Comparison of ENCODE assay signal across 22 cellular contexts in genomic region chr12:120172053-120172452, GRCh38. TPM values are rescaled to one million over a fixed set of nuclear protein-coding genes. Genes with fewer than 3 reads are reported as not detected.
DNase-seq lines count a peak whose midpoint lies in the region; ATAC-seq and TF ChIP-seq lines count a peak whose summit lies in the region.
"Had no signal": no experiment of that assay in that cellular context is flagged by ENCODE, and none has a peak within 500 bp of the region (broad histone marks: within the 10 kb centered on the region; RNA-seq: fewer than 3 reads in every experiment).

No MANE protein-coding gene starts in this region.

- POLR2A ChIA-PET in activated CD8-positive, alpha-beta T cell treated with anti-CD3 and anti-CD28 coated beads, Interleukin-2, amount 10 ng/mL, durations not matched to agents 7 days and 5 days (lab: Charles Lee), result no interaction called here
- POLR2A ChIA-PET in activated CD8-positive, alpha-beta T cell treated with anti-CD3 and anti-CD28 coated beads for 36 hours (lab: Charles Lee), result interaction anchor here (0.7 to 4.8 kb wide), 8 partner anchors 8 to 28 kb away, joined by 3 to 36 read pairs (median 3); partner anchors contain the start of genes GCN1 and RPLP0

- H3K4me3 Mint-ChIP-seq in activated CD8-positive, alpha-beta T cell treated with anti-CD3 and anti-CD28 coated beads, Interleukin-2, amount 10 ng/mL, durations not matched to agents 7 days and 5 days, result no peak overlapping the region
- H3K4me3 Mint-ChIP-seq in activated CD8-positive, alpha-beta T cell treated with anti-CD3 and anti-CD28 coated beads for 36 hours, result no peak overlapping the region
- H3K4me3 Mint-ChIP-seq in activated T-cell treated with anti-CD3 and anti-CD28 coated beads, Interleukin-2, amount 50 U/mL, for 72 hours, result no peak overlapping the region
- no peak overlapping the region for H3K4me3 Mint-ChIP-seq in activated T-helper 17 cell treated with anti-CD3 and anti-CD28 coated beads, Interleukin-2, amount 50 U/mL, for 72 hours
- H3K4me3 Mint-ChIP-seq: CD14-positive monocyte; CD4-positive, alpha-beta T cell; CD8-positive, alpha-beta memory T cell; HFFc6 had no signal

- no peak overlapping the region for H3K27ac Mint-ChIP-seq in activated CD8-positive, alpha-beta T cell treated with anti-CD3 and anti-CD28 coated beads, Interleukin-2, amount 10 ng/mL, durations not matched to agents 7 days and 5 days
- H3K27ac Mint-ChIP-seq in activated CD8-positive, alpha-beta T cell treated with anti-CD3 and anti-CD28 coated beads for 36 hours, result no peak overlapping the region
- H3K27ac Mint-ChIP-seq in activated T-cell treated with anti-CD3 and anti-CD28 coated beads, Interleukin-2, amount 50 U/mL, for 72 hours, result no peak overlapping the region
- no peak overlapping the region for H3K27ac Mint-ChIP-seq in activated T-helper 17 cell treated with anti-CD3 and anti-CD28 coated beads, Interleukin-2, amount 50 U/mL, for 72 hours
- H3K27ac Mint-ChIP-seq: CD14-positive monocyte; CD4-positive, alpha-beta T cell; HFFc6 had no signal

- TF ChIP-seq CTCF in activated CD8-positive, alpha-beta T cell treated with anti-CD3 and anti-CD28 coated beads for 36 hours (IDR thresholded peaks at IDR 0.05), result no peak

- peak; percentile 25 for ATAC-seq in activated CD8-positive, alpha-beta T cell treated with anti-CD3 and anti-CD28 coated beads, Interleukin-2, amount 10 ng/mL, durations not matched to agents 7 days and 5 days
- no peak for ATAC-seq in activated CD8-positive, alpha-beta T cell treated with anti-CD3 and anti-CD28 coated beads for 36 hours
- ATAC-seq in activated T-cell treated with anti-CD3 and anti-CD28 coated beads, Interleukin-2, amount 50 U/mL, for 72 hours (replicated peaks in 1 of 2), result peak; percentile 51 to 54
- peak; percentile 19 for ATAC-seq in activated T-helper 17 cell treated with anti-CD3 and anti-CD28 coated beads, Interleukin-2, amount 50 U/mL, for 72 hours (replicated peaks)
- ATAC-seq in stimulated activated naive CD8-positive, alpha-beta T cell treated with anti-CD3 and anti-CD28 coated beads, Interleukin-15, Interleukin-2, amounts not matched to agents 100 U/mL and 50 U/mL, for 24 hours, result peak; percentile 80
- ATAC-seq: A549 had no signal

- CTCF ChIA-PET in activated CD8-positive, alpha-beta T cell treated with anti-CD3 and anti-CD28 coated beads, Interleukin-2, amount 10 ng/mL, durations not matched to agents 7 days and 5 days (lab: Charles Lee), result interaction anchor here (1.1 to 1.6 kb wide), 4 partner anchors 19 to 130 kb away, joined by 3 to 6 read pairs (median 4); partner anchors contain the start of genes RPLP0 and SIRT4
- CTCF ChIA-PET in activated CD8-positive, alpha-beta T cell treated with anti-CD3 and anti-CD28 coated beads for 36 hours (lab: Charles Lee), result interaction anchor here (1.3 to 3.6 kb wide), 4 partner anchors 16 to 56 kb away, joined by 3 to 15 read pairs (median 6); no protein-coding TSS in a partner anchor

- H3K4me1 Mint-ChIP-seq in activated CD8-positive, alpha-beta T cell treated with anti-CD3 and anti-CD28 coated beads, Interleukin-2, amount 10 ng/mL, durations not matched to agents 7 days and 5 days (ENCODE audit: low read depth), result peaks cover 8% of the 10 kb centered on the region
- no peaks in the 10 kb centered on the region for H3K4me1 Mint-ChIP-seq in activated CD8-positive, alpha-beta T cell treated with anti-CD3 and anti-CD28 coated beads for 36 hours (ENCODE audit: low read depth)
- peaks cover 8% of the 10 kb centered on the region for H3K4me1 Mint-ChIP-seq in activated T-cell treated with anti-CD3 and anti-CD28 coated beads, Interleukin-2, amount 50 U/mL, for 72 hours (ENCODE audit: low read depth)
- H3K4me1 Mint-ChIP-seq in activated T-helper 17 cell treated with anti-CD3 and anti-CD28 coated beads, Interleukin-2, amount 50 U/mL, for 72 hours, result no peaks in the 10 kb centered on the region
- H3K4me1 Mint-ChIP-seq: CD14-positive monocyte; CD8-positive, alpha-beta memory T cell had no signal

- no peak for DNase-seq in activated CD8-positive, alpha-beta T cell treated with anti-CD3 and anti-CD28 coated beads, Interleukin-2, amount 10 ng/mL, durations not matched to agents 7 days and 5 days
- no peak for DNase-seq in activated CD8-positive, alpha-beta T cell treated with anti-CD3 and anti-CD28 coated beads for 36 hours
- no peak for DNase-seq in activated T-cell treated with anti-CD3 and anti-CD28 coated beads, Interleukin-2, amount 50 U/mL, for 72 hours
- no peak for DNase-seq in activated T-cell treated with anti-CD3 and anti-CD28 coated beads, Interleukin-2, amount 50 U/mL, for 1 hour
- DNase-seq in stimulated activated naive CD8-positive, alpha-beta T cell treated with anti-CD3 and anti-CD28 coated beads, Interleukin-15, Interleukin-2, amounts not matched to agents 100 U/mL and 50 U/mL, for 24 hours, result no peak
- DNase-seq in HK-2 (ENCODE audit: unreplicated experiment) (no peak), posterior vena cava (ENCODE audit: low spot score) (no peak)
- DNase-seq: 8988T; ACHN; AML-193; BE2C; CD4-positive, alpha-beta T cell; CD8-positive, alpha-beta memory T cell; DMS 273 treated with DMSO at 0.1 percent for 48 hours; DMS79; EL; GDM1; GOT3; HFFc6 had no signal

- H3K36me3 Mint-ChIP-seq in activated CD8-positive, alpha-beta T cell treated with anti-CD3 and anti-CD28 coated beads, Interleukin-2, amount 10 ng/mL, durations not matched to agents 7 days and 5 days (ENCODE audit: low read depth), result peaks cover 64% of the 10 kb centered on the region
- H3K36me3 Mint-ChIP-seq in activated CD8-positive, alpha-beta T cell treated with anti-CD3 and anti-CD28 coated beads for 36 hours (ENCODE audit: low read depth), result peaks cover 47% of the 10 kb centered on the region
- peaks cover 5 to 22% of the 10 kb centered on the region in 2 donors for H3K36me3 Mint-ChIP-seq in activated T-cell treated with anti-CD3 and anti-CD28 coated beads, Interleukin-2, amount 50 U/mL, for 72 hours (ENCODE audit: insufficient read depth in 2 of 2)
- H3K36me3 Mint-ChIP-seq in activated T-helper 17 cell treated with anti-CD3 and anti-CD28 coated beads, Interleukin-2, amount 50 U/mL, for 72 hours (ENCODE audit: low read depth), result peaks cover 96% of the 10 kb centered on the region

- H3K27me3 Mint-ChIP-seq in activated CD8-positive, alpha-beta T cell treated with anti-CD3 and anti-CD28 coated beads, Interleukin-2, amount 10 ng/mL, durations not matched to agents 7 days and 5 days (ENCODE audit: low read depth), result no peaks in the 10 kb centered on the region
- H3K27me3 Mint-ChIP-seq in activated CD8-positive, alpha-beta T cell treated with anti-CD3 and anti-CD28 coated beads for 36 hours, result no peaks in the 10 kb centered on the region
- no peaks in the 10 kb centered on the region for H3K27me3 Mint-ChIP-seq in activated T-cell treated with anti-CD3 and anti-CD28 coated beads, Interleukin-2, amount 50 U/mL, for 72 hours (ENCODE audit: low read depth)
- no peaks in the 10 kb centered on the region for H3K27me3 Mint-ChIP-seq in activated T-helper 17 cell treated with anti-CD3 and anti-CD28 coated beads, Interleukin-2, amount 50 U/mL, for 72 hours
- H3K27me3 Mint-ChIP-seq: CD4-positive, alpha-beta T cell; CD8-positive, alpha-beta memory T cell had no signal

- H3K9me3 Mint-ChIP-seq in activated CD8-positive, alpha-beta T cell treated with anti-CD3 and anti-CD28 coated beads, Interleukin-2, amount 10 ng/mL, durations not matched to agents 7 days and 5 days (ENCODE audit: insufficient read depth), result no peaks in the 10 kb centered on the region
- no peaks in the 10 kb centered on the region for H3K9me3 Mint-ChIP-seq in activated CD8-positive, alpha-beta T cell treated with anti-CD3 and anti-CD28 coated beads for 36 hours
- no peaks in the 10 kb centered on the region for H3K9me3 Mint-ChIP-seq in activated T-cell treated with anti-CD3 and anti-CD28 coated beads, Interleukin-2, amount 50 U/mL, for 72 hours
- H3K9me3 Mint-ChIP-seq in activated T-helper 17 cell treated with anti-CD3 and anti-CD28 coated beads, Interleukin-2, amount 50 U/mL, for 72 hours, result no peaks in the 10 kb centered on the region
- H3K9me3 Mint-ChIP-seq: CD14-positive monocyte; CD4-positive, alpha-beta T cell; CD8-positive, alpha-beta memory T cell; HFFc6 had no signal

- intact Hi-C loops in activated CD8-positive, alpha-beta T cell treated with anti-CD3 and anti-CD28 coated beads for 36 hours (cut with micrococcal nuclease), result no loop called here
- intact Hi-C loops in posterior vena cava (cut with DNase I), result no loop called here

RNA-seq across cellular contexts. Expression of gene GCN1, which starts 22.5 kb away (rescaled TPM):
- 100 to 1,000 TPM; 109 to 112 TPM for total RNA-seq in activated CD8-positive, alpha-beta T cell treated with anti-CD3 and anti-CD28 coated beads, Interleukin-2, amount 10 ng/mL, durations not matched to agents 7 days and 5 days
- 100 to 1,000 TPM; 130 to 137 TPM for total RNA-seq in activated CD8-positive, alpha-beta T cell treated with anti-CD3 and anti-CD28 coated beads for 36 hours
- 100 to 1,000 TPM in 1 of 2 donors, 10 to 100 TPM in 1; 93.1 to 106 TPM for total RNA-seq in activated T-cell treated with anti-CD3 and anti-CD28 coated beads, Interleukin-2, amount 50 U/mL, for 72 hours
- 100 to 1,000 TPM in 1 of 2 donors, 10 to 100 TPM in 1; 94.4 to 177 TPM for total RNA-seq in activated T-helper 17 cell treated with anti-CD3 and anti-CD28 coated beads, Interleukin-2, amount 50 U/mL, for 72 hours
- total RNA-seq in posterior vena cava, result 10 to 100 TPM; 50.2 to 52.5 TPM

RNA-seq across cellular contexts. Expression of gene RPLP0, which starts 28.9 kb away (rescaled TPM):
- 1,000 to 10,000 TPM; 2,051 to 2,121 TPM for total RNA-seq in activated CD8-positive, alpha-beta T cell treated with anti-CD3 and anti-CD28 coated beads, Interleukin-2, amount 10 ng/mL, durations not matched to agents 7 days and 5 days
- total RNA-seq in activated CD8-positive, alpha-beta T cell treated with anti-CD3 and anti-CD28 coated beads for 36 hours, result 1,000 to 10,000 TPM; 4,421 to 4,585 TPM
- total RNA-seq in activated T-cell treated with anti-CD3 and anti-CD28 coated beads, Interleukin-2, amount 50 U/mL, for 72 hours, result 1,000 to 10,000 TPM; 4,846 to 5,223 TPM
- total RNA-seq in activated T-helper 17 cell treated with anti-CD3 and anti-CD28 coated beads, Interleukin-2, amount 50 U/mL, for 72 hours, result 1,000 to 10,000 TPM; 3,687 to 4,380 TPM
- total RNA-seq in posterior vena cava, result 1,000 to 10,000 TPM; 1,277 to 1,372 TPM

RNA-seq across cellular contexts. Expression of gene RAB35, which starts 55.5 kb away (rescaled TPM):
- total RNA-seq in activated CD8-positive, alpha-beta T cell treated with anti-CD3 and anti-CD28 coated beads, Interleukin-2, amount 10 ng/mL, durations not matched to agents 7 days and 5 days, result 10 to 100 TPM; 61.0 to 64.6 TPM
- 10 to 100 TPM; 38.2 to 41.5 TPM for total RNA-seq in activated CD8-positive, alpha-beta T cell treated with anti-CD3 and anti-CD28 coated beads for 36 hours
- 10 to 100 TPM; 66.2 to 78.9 TPM for total RNA-seq in activated T-cell treated with anti-CD3 and anti-CD28 coated beads, Interleukin-2, amount 50 U/mL, for 72 hours
- total RNA-seq in activated T-helper 17 cell treated with anti-CD3 and anti-CD28 coated beads, Interleukin-2, amount 50 U/mL, for 72 hours, result 10 to 100 TPM; 43.8 to 76.4 TPM
- total RNA-seq in posterior vena cava, result 10 to 100 TPM; 47.4 to 55.9 TPM
